8 cellular contexts compared by ENCODE assay signal in genomic region chr9:88535226-88535931, GRCh38. TPM values are rescaled to one million over a fixed set of nuclear protein-coding genes. Genes with fewer than 3 reads are reported as not detected.
DNase-seq lines count a peak whose midpoint lies in the region; ATAC-seq and TF ChIP-seq lines count a peak whose summit lies in the region.

No MANE protein-coding gene starts in this region.

- H3K4me3 ChIP-seq in body of pancreas (peak overlapping the region in 1 of 2 donors; percentile 25), right lobe of liver (peak overlapping the region; percentile 21 to 40 (median 23)), transverse colon (peak overlapping the region in 3 of 4 donors; percentile 26 to 50 (median 48))

- H3K4me1 ChIP-seq in body of pancreas: peaks cover 37% of the 10 kb centered on the region
- peaks cover 0 to 11% (median 5%) of the 10 kb centered on the region in 4 donors for H3K4me1 ChIP-seq in right lobe of liver
- H3K4me1 ChIP-seq in transverse colon: peaks cover 9 to 20% (median 19%) of the 10 kb centered on the region in 4 donors

- TF ChIP-seq POLR2A in body of pancreas (IDR thresholded peaks at IDR 0.05): peak in 2 of 3 donors; percentile 45 to 57
- no peak for TF ChIP-seq POLR2A in right lobe of liver (IDR thresholded peaks at IDR 0.05)
- no peak for TF ChIP-seq POLR2A in transverse colon (IDR thresholded peaks at IDR 0.05)

- DNase-seq in stimulated activated CD4-positive, alpha-beta T cell treated with anti-CD3 and anti-CD28 coated beads, Interleukin-4, amount 100 ng/mL, for 1 hour: peak; percentile 19
- no peak for DNase-seq in stimulated activated CD4-positive, alpha-beta T cell treated with anti-CD3 and anti-CD28 coated beads, Interleukin-1b, Interleukin-23, amount 100 ng/mL, for 48 hours
- peak in 3 of 4 donors; percentile 35 to 55 (median 38) for DNase-seq in body of pancreas
- no peak for DNase-seq in right lobe of liver
- peak; percentile 29 for DNase-seq in transverse colon
- DNase-seq in HuH-7.5 (ENCODE audit: low spot score): no peak
- DNase-seq in effector CD8-positive, alpha-beta T cell (lab: John Stamatoyannopoulos, UW): no peak

- TF ChIP-seq CTCF in body of pancreas (IDR thresholded peaks at IDR 0.05) (peak in 1 of 7 experiments; percentile 5), right lobe of liver (IDR thresholded peaks at IDR 0.05) (no peak), transverse colon (IDR thresholded peaks at IDR 0.05) (no peak)

- no peaks in the 10 kb centered on the region for H3K9me3 ChIP-seq in body of pancreas
- no peaks in the 10 kb centered on the region for H3K9me3 ChIP-seq in right lobe of liver
- no peaks in the 10 kb centered on the region for H3K9me3 ChIP-seq in transverse colon

- ATAC-seq in body of pancreas (peak; percentile 19), right lobe of liver (peak in 2 of 4 donors; percentile 3), GM21515 (IDR thresholded peaks at IDR 0.05; ENCODE audit: unreplicated experiment) (no peak)

- H3K36me3 ChIP-seq in body of pancreas (replicated peaks in 1 of 2; ENCODE audit: insufficient read depth in 1 of 2, low read depth in 2 of 2): no peaks in the 10 kb centered on the region
- H3K36me3 ChIP-seq in right lobe of liver: no peaks in the 10 kb centered on the region
- H3K36me3 ChIP-seq in transverse colon: no peaks in the 10 kb centered on the region

- WGBS in body of pancreas, 2 donors: 1% methylated on average over 67 of the region's 67 CpGs; no CpG with 5 or more reads in 1 of the 2 donors
- WGBS in right lobe of liver (ENCODE audit: insufficient coverage, low coverage, low lambda C conversion rate, missing lambda C conversion rate): 0% methylated on average over 1 of the region's 67 CpGs
- WGBS in transverse colon (ENCODE audit: low coverage in 1 of 2), 2 donors: 3% methylated on average over 37 of the region's 67 CpGs; no CpG with 5 or more reads in 1 of the 2 donors

- intact Hi-C loops in body of pancreas (cut with DNase I): no loop called here
- intact Hi-C loops in right lobe of liver (cut with DNase I): no loop called here
- intact Hi-C loops in transverse colon (cut with DNase I; ENCODE audit: low total_unique reads): no loop called here

- H3K27me3 ChIP-seq in body of pancreas (no peaks in the 10 kb centered on the region), right lobe of liver (peaks cover 0 to 11% of the 10 kb centered on the region in 2 donors), transverse colon (peaks cover 49% of the 10 kb centered on the region)

- H3K27ac ChIP-seq in body of pancreas: peak overlapping the region; percentile 68 to 90 (median 88)
- peak overlapping the region in 1 of 3 donors; percentile 3 for H3K27ac ChIP-seq in right lobe of liver
- H3K27ac ChIP-seq in transverse colon: peak overlapping the region; percentile 3 to 75 (median 22)

- TF ChIP-seq EP300 in transverse colon (IDR thresholded peaks at IDR 0.05; ENCODE audit: low read depth): no peak

- in situ Hi-C loops in transverse colon (cut with MboI; ENCODE audit: low pct_ligation_motif_present in 1 of 4, low pct_unique_long_range_greater_than_20kb in 1 of 4, low sequenced_read_pairs in 3 of 4): no loop called here

RNA-seq across cellular contexts. Expression of gene NXNL2, which starts 0.4 kb away (rescaled TPM):
- 1 to 10 TPM in 1 of 2 donors, not detected in 1; 3.9 TPM for total RNA-seq in body of pancreas
- total RNA-seq in right lobe of liver: not detected
- not detected for total RNA-seq in transverse colon

Comparison
In these comparisons a context has a peak if more than half of its experiments do, and no peak if none do; other contexts are left out.
1. DNase-seq: peak in stimulated activated CD4-positive, alpha-beta T cell treated with anti-CD3 and anti-CD28 coated beads, Interleukin-4, amount 100 ng/mL, for 1 hour (single experiment), body of pancreas (3 of 4) and transverse colon (single experiment); none in stimulated activated CD4-positive, alpha-beta T cell treated with anti-CD3 and anti-CD28 coated beads, Interleukin-1b, Interleukin-23, amount 100 ng/mL, for 48 hours (single experiment), right lobe of liver (0 of 3), HuH-7.5 (single experiment) and effector CD8-positive, alpha-beta T cell (single experiment).
2. POLR2A ChIP-seq: peak in body of pancreas (2 of 3); none in right lobe of liver (single experiment) and transverse colon (single experiment).